Comparison of ENCODE assay signal across 8 cellular contexts in the genomic region with DNA sequence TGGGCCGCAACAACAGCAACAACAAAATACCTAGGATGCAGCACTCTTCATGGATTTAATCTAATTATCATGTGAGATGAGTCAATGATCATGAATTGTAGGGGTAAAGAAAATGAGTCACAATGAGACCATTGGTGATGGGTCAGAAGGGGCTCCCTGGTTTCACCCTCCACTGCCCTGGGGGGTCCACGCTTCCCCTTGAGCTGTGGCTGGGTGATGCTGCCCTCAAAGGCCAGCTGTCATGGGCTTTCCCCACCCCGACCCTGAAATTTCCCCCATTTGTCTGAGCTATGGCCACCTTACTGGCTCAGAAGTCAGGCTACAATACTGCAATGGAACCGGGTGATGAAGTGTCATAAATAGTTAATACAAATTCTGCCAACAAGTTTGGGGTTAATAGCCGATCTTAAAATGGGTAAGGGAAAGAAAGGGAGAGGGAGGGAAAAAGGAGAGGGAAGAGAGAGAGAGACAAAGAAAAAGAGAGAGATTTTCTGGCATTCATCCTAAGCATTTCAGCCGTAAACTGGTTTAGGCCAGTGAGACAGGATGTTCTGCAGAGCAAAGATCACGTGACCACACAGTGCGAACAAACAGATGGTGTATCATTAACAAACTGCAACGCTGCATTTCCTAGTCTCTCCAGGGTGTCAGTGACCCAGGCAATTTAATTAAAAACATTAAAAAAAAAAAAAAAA.
DNase-seq lines count a peak whose midpoint lies in the region; ATAC-seq and TF ChIP-seq lines count a peak whose summit lies in the region.

No MANE protein-coding gene starts in this region.

- no peaks in the 10 kb centered on the region for H3K9me3 ChIP-seq in ovary

- peak overlapping the region in 1 of 2 donors; percentile 65 for H3K27ac ChIP-seq in ovary

- no peaks in the 10 kb centered on the region for H3K36me3 ChIP-seq in ovary

- H3K4me1 ChIP-seq in ovary (ENCODE audit: insufficient read depth): peaks cover 10% of the 10 kb centered on the region

- TF ChIP-seq CTCF in foreskin fibroblast (IDR thresholded peaks at IDR 0.05; ENCODE audit: low read depth, low read length) (no peak), ovary (IDR thresholded peaks at IDR 0.05) (no peak), endothelial cell (IDR thresholded peaks at IDR 0.05; ENCODE audit: unreplicated experiment) (no peak)

- TF ChIP-seq POLR2A in ovary (IDR thresholded peaks at IDR 0.05): no peak

- H3K4me3 Mint-ChIP-seq in endothelial cell (ENCODE audit: unreplicated experiment): no peak overlapping the region

- H3K4me1 Mint-ChIP-seq in endothelial cell (ENCODE audit: unreplicated experiment): peaks cover 6% of the 10 kb centered on the region

- intact Hi-C loops in ovary (cut with DNase I): no loop called here

- DNase-seq in ELR (ENCODE audit: low read depth) (peak; percentile 85), NCI-H345 (lab: John Stamatoyannopoulos, UW) (peak; percentile 87), activated T-helper 1 cell treated with Interleukin-2 at 50 U/mL for 16 hours (ENCODE audit: low read depth) (peak; percentile 31), foreskin fibroblast (peak; percentile 83 to 90), ovary (peak; percentile 46 to 77 (median 72)), endothelial cell (ENCODE audit: low spot score) (no peak)

- no peak for TF ChIP-seq EP300 in ovary (IDR thresholded peaks at IDR 0.05)

- H3K4me3 ChIP-seq in foreskin fibroblast (ENCODE audit: low read depth in 1 of 2, low read length in 2 of 2): no peak overlapping the region
- no peak overlapping the region for H3K4me3 ChIP-seq in ovary

- H3K9me3 Mint-ChIP-seq in endothelial cell (ENCODE audit: unreplicated experiment): no peaks in the 10 kb centered on the region

- H3K36me3 Mint-ChIP-seq in endothelial cell (ENCODE audit: low read depth, unreplicated experiment): no peaks in the 10 kb centered on the region

- no peak overlapping the region for H3K27ac Mint-ChIP-seq in endothelial cell (ENCODE audit: unreplicated experiment)

- H3K27me3 Mint-ChIP-seq in endothelial cell (ENCODE audit: unreplicated experiment): no peaks in the 10 kb centered on the region

- ATAC-seq in HG02642 (IDR thresholded peaks at IDR 0.05; ENCODE audit: poor library complexity, unreplicated experiment) (peak; percentile 56), HG03439 (IDR thresholded peaks at IDR 0.05; ENCODE audit: unreplicated experiment) (no peak)

- no peaks in the 10 kb centered on the region for H3K27me3 ChIP-seq in ovary

- 27 to 30% (median 28%) methylated on average over 9 of the region's 9 CpGs for WGBS in ovary, 3 donors
